Comparison of ENCODE assay signal across 19 cellular contexts in the genomic region with DNA sequence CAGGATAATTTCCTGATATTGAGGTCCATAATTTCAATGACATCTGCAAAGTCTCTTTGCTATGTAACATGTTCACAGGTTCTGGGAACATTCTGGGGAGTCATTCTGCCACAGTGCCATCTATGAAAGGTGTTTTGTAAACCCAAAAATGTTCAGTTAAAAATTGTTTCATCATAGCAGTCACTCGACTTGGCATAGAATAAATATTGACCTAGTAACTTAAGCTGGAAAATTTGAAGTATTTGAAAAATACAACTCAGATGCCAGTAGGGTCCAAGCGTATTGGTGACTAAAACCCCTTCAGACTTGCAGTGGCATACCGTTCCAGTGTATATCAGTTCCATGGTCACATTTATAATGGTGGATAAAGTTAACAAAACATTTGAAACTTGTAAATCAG.
"Had no signal": no experiment of that assay in that cellular context is flagged by ENCODE, and none has a peak within 500 bp of the region (broad histone marks: within the 10 kb centered on the region; RNA-seq: fewer than 3 reads in every experiment).

No MANE protein-coding gene starts in this region.

- H3K27me3 ChIP-seq: body of pancreas, tibial nerve had no signal

- H3K4me3 ChIP-seq: body of pancreas, tibial nerve had no signal

- FAIRE-seq: TTC549 had no signal

- H3K9me3 ChIP-seq: body of pancreas had no signal

- H3K9me3 Mint-ChIP-seq: activated B cell treated with CpG ODN at 0.5 μM for 24 hours; activated CD4-positive, alpha-beta T cell treated with anti-CD3 and anti-CD28 coated beads, Interleukin-2, amount 10 ng/mL, durations not matched to agents 24 days and 14 days; activated naive CD4-positive, alpha-beta T cell treated with anti-CD3 and anti-CD28 coated beads, Interleukin-2, amount 50 U/mL, for 24 hours; central memory CD8-positive, alpha-beta T cell; stimulated activated memory B cell treated with anti-CD40 and anti-IgM and Interleukin-4, amounts not matched to agents 10 μg/mL and 1 μg/mL and 100 μg/mL, for 72 hours had no signal

- ATAC-seq: activated CD8-positive, alpha-beta T cell treated with anti-CD3 and anti-CD28 coated beads, Interleukin-2, amount 10 ng/mL, durations not matched to agents 7 days and 5 days; body of pancreas; stimulated activated memory B cell treated with anti-CD40 and anti-IgM and Interleukin-4, amounts not matched to agents 10 μg/mL and 1 μg/mL and 100 μg/mL, for 72 hours had no signal

- H3K4me3 Mint-ChIP-seq: activated B cell treated with CpG ODN at 0.5 μM for 24 hours; activated CD4-positive, alpha-beta T cell treated with anti-CD3 and anti-CD28 coated beads, Interleukin-2, amount 10 ng/mL, durations not matched to agents 24 days and 14 days; activated CD8-positive, alpha-beta T cell treated with anti-CD3 and anti-CD28 coated beads, Interleukin-2, amount 10 ng/mL, durations not matched to agents 7 days and 5 days; activated naive CD4-positive, alpha-beta T cell treated with anti-CD3 and anti-CD28 coated beads, Interleukin-2, amount 50 U/mL, for 24 hours; central memory CD8-positive, alpha-beta T cell; naive B cell; stimulated activated memory B cell treated with anti-CD40 and anti-IgM and Interleukin-4, amounts not matched to agents 10 μg/mL and 1 μg/mL and 100 μg/mL, for 72 hours had no signal

- H3K27ac ChIP-seq: body of pancreas, tibial nerve had no signal

- DNase-seq: activated B cell treated with CpG ODN at 0.5 μM for 24 hours; activated CD4-positive, alpha-beta T cell treated with anti-CD3 and anti-CD28 coated beads, Interleukin-2, amount 10 ng/mL, durations not matched to agents 24 days and 14 days; activated CD8-positive, alpha-beta memory T cell treated with anti-CD3 and anti-CD28 coated beads, Interleukin-2, amount 50 U/mL, for 4 hours; activated CD8-positive, alpha-beta T cell treated with anti-CD3 and anti-CD28 coated beads, Interleukin-2, amount 10 ng/mL, durations not matched to agents 7 days and 5 days; activated effector memory CD4-positive, alpha-beta T cell treated with anti-CD3 and anti-CD28 coated beads, Interleukin-2, amount 50 U/mL, for 16 hours; activated T-cell treated with anti-CD3 and anti-CD28 coated beads, Interleukin-2, amount 50 U/mL, for 48 hours; body of pancreas; effector memory CD4-positive, alpha-beta T cell; foreskin melanocyte; head of caudate nucleus; kidney glomerular epithelial cell; mammary epithelial cell; naive B cell; T-helper 2 cell had no signal

- H3K27ac Mint-ChIP-seq: activated B cell treated with CpG ODN at 0.5 μM for 24 hours; activated CD4-positive, alpha-beta T cell treated with anti-CD3 and anti-CD28 coated beads, Interleukin-2, amount 10 ng/mL, durations not matched to agents 24 days and 14 days; activated CD8-positive, alpha-beta T cell treated with anti-CD3 and anti-CD28 coated beads, Interleukin-2, amount 10 ng/mL, durations not matched to agents 7 days and 5 days; stimulated activated memory B cell treated with anti-CD40 and anti-IgM and Interleukin-4, amounts not matched to agents 10 μg/mL and 1 μg/mL and 100 μg/mL, for 72 hours had no signal
